In the genomic region with DNA sequence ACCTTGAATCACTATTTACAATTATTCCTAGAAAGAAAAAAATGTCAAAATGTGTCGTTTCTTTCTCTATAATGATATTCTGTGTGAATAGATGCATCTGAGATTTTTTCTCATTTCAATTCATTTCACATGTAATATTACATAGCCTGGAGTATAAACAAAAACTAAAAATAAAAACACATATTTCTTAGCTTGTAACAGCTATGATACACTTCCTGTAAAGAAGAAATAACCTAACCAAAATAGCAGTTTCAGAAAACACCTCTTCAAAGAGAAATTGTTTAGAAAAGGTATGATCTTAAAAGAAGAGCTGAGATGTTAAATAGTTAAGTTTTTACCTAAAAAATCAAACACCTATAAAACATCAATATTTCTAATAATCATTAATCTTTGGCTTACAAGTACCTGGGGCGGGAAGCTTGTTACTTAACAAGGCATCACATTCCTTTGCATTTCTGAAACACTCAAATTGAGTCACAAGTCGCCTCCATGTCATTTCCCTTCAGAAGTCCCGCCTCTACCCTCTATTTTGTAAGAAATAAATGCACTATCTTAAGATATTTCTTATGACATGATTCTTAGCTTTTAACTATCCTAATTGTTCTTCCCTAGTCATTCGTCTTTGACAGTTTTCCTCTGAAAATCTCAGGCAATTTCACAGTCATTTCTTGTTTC, we compare ENCODE assay signal across 22 cellular contexts.
"Had no signal": no experiment of that assay in that cellular context is flagged by ENCODE, and none has a peak within 500 bp of the region (broad histone marks: within the 10 kb centered on the region; RNA-seq: fewer than 3 reads in every experiment).

No MANE protein-coding gene starts in this region.

- H3K9me3 ChIP-seq: breast epithelium, esophagus muscularis mucosa, left ventricle myocardium inferior, mucosa of descending colon, pancreas, prostate gland, sigmoid colon, tibial nerve had no signal

- H3K27ac ChIP-seq: breast epithelium, esophagus muscularis mucosa, foreskin keratinocyte, heart right ventricle, left ventricle myocardium inferior, pancreas, prostate gland, sigmoid colon, tibial nerve had no signal

- DNase-seq: activated B cell treated with CpG ODN at 0.5 μM for 24 hours; activated naive CD4-positive, alpha-beta T cell; activated T-cell treated with anti-CD3 and anti-CD28 coated beads for 4 hours; activated T-cell treated with anti-CD3 and anti-CD28 coated beads, Interleukin-2, amount 50 U/mL, for 72 hours; central memory CD4-positive, alpha-beta T cell; foreskin keratinocyte; heart right ventricle; left ventricle myocardium inferior; mucosa of descending colon; pancreas; sigmoid colon; small intestine; stimulated activated naive CD4-positive, alpha-beta T cell treated with Interleukin-2 at 50 U/mL for 16 hours; T-cell had no signal

- ATAC-seq: activated naive CD4-positive, alpha-beta T cell treated with anti-CD3 and anti-CD28 coated beads, Interleukin-2, amount 50 U/mL, for 72 hours; activated T-cell treated with anti-CD3 and anti-CD28 coated beads, Interleukin-2, amount 50 U/mL, for 72 hours; foreskin keratinocyte; heart right ventricle; mucosa of descending colon; natural killer cell treated with Interleukin-12 subunit alpha and Interleukin-12 subunit beta and Interleukin-15 and Interleukin-18, amount 100 ng/mL, for 72 hours; pancreas; T-cell had no signal

- H3K4me3 ChIP-seq: breast epithelium, esophagus muscularis mucosa, heart right ventricle, left ventricle myocardium inferior, lung, mucosa of descending colon, pancreas, prostate gland, sigmoid colon, tibial nerve had no signal

- H3K4me1 ChIP-seq: breast epithelium, esophagus muscularis mucosa, foreskin keratinocyte, heart right ventricle, left ventricle myocardium inferior, pancreas, prostate gland, tibial nerve had no signal

- FAIRE-seq: islet of Langerhans had no signal

- H3K27me3 ChIP-seq: breast epithelium, esophagus muscularis mucosa, foreskin keratinocyte, heart right ventricle, pancreas, sigmoid colon, tibial nerve had no signal

- H3K36me3 ChIP-seq: breast epithelium, esophagus muscularis mucosa, heart right ventricle, left ventricle myocardium inferior, pancreas, prostate gland, sigmoid colon, tibial nerve had no signal
